Comparison of ENCODE assay signal across 8 cellular contexts in the genomic region with DNA sequence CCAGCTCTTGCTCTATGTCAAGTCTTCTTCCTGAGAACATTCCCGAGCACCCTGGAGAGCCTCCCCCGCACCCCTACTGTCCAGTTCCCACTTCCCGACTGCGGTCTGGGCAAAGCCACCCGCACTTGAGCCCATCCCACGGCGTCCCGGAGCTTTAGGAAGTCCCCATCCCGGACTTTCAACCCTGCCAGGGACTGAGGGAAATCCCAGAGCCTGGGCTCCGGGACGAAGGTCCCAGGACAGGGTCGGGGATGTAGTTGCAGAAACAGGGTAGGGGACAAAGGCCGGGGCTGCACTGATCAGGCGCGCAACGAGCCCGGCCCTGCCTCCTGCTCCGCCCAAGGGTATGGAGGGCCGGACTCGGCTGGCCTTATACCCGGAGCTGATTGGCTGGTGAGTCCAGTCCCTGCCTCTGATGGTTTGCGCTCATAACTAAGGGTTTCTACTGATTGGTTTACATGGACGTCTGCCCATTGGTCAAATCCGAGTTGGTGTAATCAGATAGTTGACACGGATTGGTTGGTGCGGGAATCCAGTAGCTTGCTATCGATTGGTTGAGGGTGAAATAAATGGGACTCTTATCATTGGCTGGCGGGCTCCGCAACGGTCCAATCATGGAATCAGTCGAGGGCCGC. TPM values are rescaled to one million over a fixed set of nuclear protein-coding genes. Genes with fewer than 3 reads are reported as not detected.
DNase-seq lines count a peak whose midpoint lies in the region; ATAC-seq and TF ChIP-seq lines count a peak whose summit lies in the region.

No MANE protein-coding gene starts in this region.

- no peak for TF ChIP-seq CTCF in CD4-positive, alpha-beta T cell (IDR thresholded peaks at IDR 0.05)
- TF ChIP-seq CTCF in activated CD8-positive, alpha-beta T cell treated with anti-CD3 and anti-CD28 coated beads for 36 hours (IDR thresholded peaks at IDR 0.05) = no peak
- TF ChIP-seq CTCF in lower leg skin (IDR thresholded peaks at IDR 0.05) = no peak

- POLR2A ChIA-PET in CD4-positive, alpha-beta T cell (lab: Charles Lee) = interaction anchor here (1.0 to 2.9 kb wide), 26 partner anchors 9 to 580 kb away, joined by 3 to 43 read pairs (median 7); a partner anchor contains a TSS
- POLR2A ChIA-PET in activated CD8-positive, alpha-beta T cell treated with anti-CD3 and anti-CD28 coated beads for 36 hours (lab: Charles Lee) = interaction anchor here (0.7 to 3.0 kb wide), 11 partner anchors 10 to 65 kb away, joined by 3 to 17 read pairs (median 4); a partner anchor contains a TSS

- peaks cover 18% of the 10 kb centered on the region for H3K36me3 Mint-ChIP-seq in CD4-positive, alpha-beta T cell (ENCODE audit: low read depth)
- peaks cover 4% of the 10 kb centered on the region for H3K36me3 Mint-ChIP-seq in activated CD8-positive, alpha-beta T cell treated with anti-CD3 and anti-CD28 coated beads for 36 hours (ENCODE audit: low read depth)

- no peaks in the 10 kb centered on the region for H3K9me3 Mint-ChIP-seq in CD4-positive, alpha-beta T cell
- no peaks in the 10 kb centered on the region for H3K9me3 Mint-ChIP-seq in activated CD8-positive, alpha-beta T cell treated with anti-CD3 and anti-CD28 coated beads for 36 hours

- H3K27ac Mint-ChIP-seq in CD4-positive, alpha-beta T cell = peak overlapping the region; percentile 83
- peak overlapping the region; percentile 94 for H3K27ac Mint-ChIP-seq in activated CD8-positive, alpha-beta T cell treated with anti-CD3 and anti-CD28 coated beads for 36 hours

- peaks cover 38% of the 10 kb centered on the region for H3K4me1 Mint-ChIP-seq in CD4-positive, alpha-beta T cell (ENCODE audit: low read depth)
- H3K4me1 Mint-ChIP-seq in activated CD8-positive, alpha-beta T cell treated with anti-CD3 and anti-CD28 coated beads for 36 hours (ENCODE audit: low read depth) = peaks cover 23% of the 10 kb centered on the region

- peak; percentile 79 to 94 (median 86) for DNase-seq in CD4-positive, alpha-beta T cell
- DNase-seq in NCI-H82 (lab: John Stamatoyannopoulos, UW) (peak; percentile 99), ecto neural progenitor cell (ENCODE audit: low spot score) (peak; percentile 98), lower leg skin (ENCODE audit: low spot score in 2 of 2) (peak; percentile 99)
- peak; percentile 98 for DNase-seq in activated CD8-positive, alpha-beta T cell treated with anti-CD3 and anti-CD28 coated beads for 36 hours
- DNase-seq in stimulated activated CD4-positive, alpha-beta T cell treated with anti-CD3 and anti-CD28 coated beads, Interleukin-4, amount 100 ng/mL, for 4 hours = peak; percentile 78 to 91

- H3K4me3 Mint-ChIP-seq in CD4-positive, alpha-beta T cell = peak overlapping the region; percentile 91
- peak overlapping the region; percentile 93 for H3K4me3 Mint-ChIP-seq in activated CD8-positive, alpha-beta T cell treated with anti-CD3 and anti-CD28 coated beads for 36 hours

- intact Hi-C loops in CD4-positive, alpha-beta T cell (cut with DNase I, micrococcal nuclease) = loop anchor here (1.0 to 5.0 kb wide), 8 partner anchors 14 to 295 kb away; a partner anchor contains a TSS
- intact Hi-C loops in activated CD8-positive, alpha-beta T cell treated with anti-CD3 and anti-CD28 coated beads for 36 hours (cut with micrococcal nuclease) = no loop called here
- intact Hi-C loops in lower leg skin (cut with DNase I; ENCODE audit: low total_unique reads) = no loop called here

- H3K9me3 ChIP-seq in CD4-positive, alpha-beta T cell (ENCODE audit: control insufficient read depth, low read length) = no peaks in the 10 kb centered on the region

- peak; percentile 81 for ATAC-seq in CD4-positive, alpha-beta T cell (ENCODE audit: poor library complexity)
- ATAC-seq in GM19452 (IDR thresholded peaks at IDR 0.05; ENCODE audit: unreplicated experiment) = peak; percentile 82
- peak; percentile 63 for ATAC-seq in HG03575 (IDR thresholded peaks at IDR 0.05; ENCODE audit: extremely low read depth, insufficient number of reproducible peaks, low FRiP score, unreplicated experiment)
- peak; percentile 91 for ATAC-seq in activated CD8-positive, alpha-beta T cell treated with anti-CD3 and anti-CD28 coated beads for 36 hours

- peak overlapping the region; percentile 20 for H3K4me3 ChIP-seq in lower leg skin (ENCODE audit: low read depth, poor library complexity, severe bottlenecking)

- no peaks in the 10 kb centered on the region for H3K27me3 ChIP-seq in CD4-positive, alpha-beta T cell (ENCODE audit: control insufficient read depth, insufficient read depth, low read length)

- CTCF ChIA-PET in CD4-positive, alpha-beta T cell (lab: Charles Lee) = interaction anchor here (0.5 to 3.6 kb wide), 9 partner anchors 10 to 449 kb away, joined by 3 to 27 read pairs (median 4); a partner anchor contains a TSS
- CTCF ChIA-PET in activated CD8-positive, alpha-beta T cell treated with anti-CD3 and anti-CD28 coated beads for 36 hours (lab: Charles Lee) = interaction anchor here (0.7 to 3.5 kb wide), 16 partner anchors 10 to 296 kb away, joined by 3 to 38 read pairs (median 4); a partner anchor contains a TSS

- no peaks in the 10 kb centered on the region for H3K27me3 Mint-ChIP-seq in CD4-positive, alpha-beta T cell
- H3K27me3 Mint-ChIP-seq in activated CD8-positive, alpha-beta T cell treated with anti-CD3 and anti-CD28 coated beads for 36 hours = no peaks in the 10 kb centered on the region

- peak overlapping the region; percentile 70 for H3K27ac ChIP-seq in CD4-positive, alpha-beta T cell (ENCODE audit: low read depth, low read length)

- TF ChIP-seq POLR2A in lower leg skin (IDR thresholded peaks at IDR 0.05) = peak in 1 of 2 donors; percentile 66

- 0 to 2% methylated on average over 31 of the region's 32 CpGs for WGBS in lower leg skin, 2 donors

RNA-seq across cellular contexts. Expression of a gene that starts 0.8 kb away (rescaled TPM):
- total RNA-seq in CD4-positive, alpha-beta T cell = 10 to 100 TPM; 10.3 to 11.0 TPM
- 10 to 100 TPM; 15.5 to 16.6 TPM for total RNA-seq in activated CD8-positive, alpha-beta T cell treated with anti-CD3 and anti-CD28 coated beads for 36 hours
- total RNA-seq in lower leg skin = 10 to 100 TPM in 1 of 4 donors, 1 to 10 TPM in 3; 4.4 to 10.6 (median 7.8) TPM

RNA-seq across cellular contexts. Expression of a gene that starts 3.9 kb away (rescaled TPM):
- total RNA-seq in CD4-positive, alpha-beta T cell = 1 to 10 TPM; 1.7 to 1.8 TPM
- total RNA-seq in activated CD8-positive, alpha-beta T cell treated with anti-CD3 and anti-CD28 coated beads for 36 hours = 10 to 100 TPM in 1 of 2 experiments, 1 to 10 TPM in 1; 9.6 to 14.6 TPM
- total RNA-seq in lower leg skin = 100 to 1,000 TPM in 2 of 4 donors, 10 to 100 TPM in 2; 78.5 to 159 (median 122) TPM

RNA-seq across cellular contexts. Expression of a gene that starts 38.1 kb away (rescaled TPM):
- total RNA-seq in CD4-positive, alpha-beta T cell = 1 to 10 TPM in 1 of 2 experiments, under 1 TPM in 1; 0.98 to 1.0 TPM
- 10 to 100 TPM; 19.7 to 22.0 TPM for total RNA-seq in activated CD8-positive, alpha-beta T cell treated with anti-CD3 and anti-CD28 coated beads for 36 hours
- total RNA-seq in lower leg skin = under 1 TPM in 2 of 4 donors, not detected in 2; 0.16 to 0.64 TPM

RNA-seq across cellular contexts. Expression of a gene that starts 40.3 kb away (rescaled TPM):
- 10 to 100 TPM; 17.6 to 20.9 TPM for total RNA-seq in CD4-positive, alpha-beta T cell
- total RNA-seq in activated CD8-positive, alpha-beta T cell treated with anti-CD3 and anti-CD28 coated beads for 36 hours = 10 to 100 TPM; 13.6 to 14.8 TPM
- not detected for total RNA-seq in lower leg skin

RNA-seq across cellular contexts. Expression of a gene that starts 57.8 kb away (rescaled TPM):
- total RNA-seq in CD4-positive, alpha-beta T cell = 10 to 100 TPM; 39.3 to 40.9 TPM
- 10 to 100 TPM; 53.1 to 59.2 TPM for total RNA-seq in activated CD8-positive, alpha-beta T cell treated with anti-CD3 and anti-CD28 coated beads for 36 hours
- 100 to 1,000 TPM; 109 to 117 (median 112) TPM for total RNA-seq in lower leg skin

Comparison
In these comparisons a context has a peak if more than half of its experiments do, and no peak if none do; other contexts are left out.
1. Peak in every context shown above with its lines: DNase-seq, ATAC-seq, H3K4me3 ChIP-seq and H3K27ac ChIP-seq.
2. RNA of a gene that starts 3.9 kb away (total RNA-seq): 78.5 to 159 TPM in lower leg skin; 9.6 to 14.6 TPM in activated CD8-positive, alpha-beta T cell treated with anti-CD3 and anti-CD28 coated beads for 36 hours and 1.7 to 1.8 TPM in CD4-positive, alpha-beta T cell; every median in the first group is over 4 times any median in the second.
3. RNA of a gene that starts 38.1 kb away (total RNA-seq): 19.7 to 22.0 TPM in activated CD8-positive, alpha-beta T cell treated with anti-CD3 and anti-CD28 coated beads for 36 hours; 0.98 to 1.0 TPM in CD4-positive, alpha-beta T cell and 0.16 to 0.64 TPM in lower leg skin; every median in the first group is over 10 times any median in the second.
4. intact Hi-C loops: an anchor here in CD4-positive, alpha-beta T cell (1.0 to 5.0 kb wide); none called in activated CD8-positive, alpha-beta T cell treated with anti-CD3 and anti-CD28 coated beads for 36 hours and lower leg skin.